ENCODE assay signal across 8 cellular contexts in the genomic region with DNA sequence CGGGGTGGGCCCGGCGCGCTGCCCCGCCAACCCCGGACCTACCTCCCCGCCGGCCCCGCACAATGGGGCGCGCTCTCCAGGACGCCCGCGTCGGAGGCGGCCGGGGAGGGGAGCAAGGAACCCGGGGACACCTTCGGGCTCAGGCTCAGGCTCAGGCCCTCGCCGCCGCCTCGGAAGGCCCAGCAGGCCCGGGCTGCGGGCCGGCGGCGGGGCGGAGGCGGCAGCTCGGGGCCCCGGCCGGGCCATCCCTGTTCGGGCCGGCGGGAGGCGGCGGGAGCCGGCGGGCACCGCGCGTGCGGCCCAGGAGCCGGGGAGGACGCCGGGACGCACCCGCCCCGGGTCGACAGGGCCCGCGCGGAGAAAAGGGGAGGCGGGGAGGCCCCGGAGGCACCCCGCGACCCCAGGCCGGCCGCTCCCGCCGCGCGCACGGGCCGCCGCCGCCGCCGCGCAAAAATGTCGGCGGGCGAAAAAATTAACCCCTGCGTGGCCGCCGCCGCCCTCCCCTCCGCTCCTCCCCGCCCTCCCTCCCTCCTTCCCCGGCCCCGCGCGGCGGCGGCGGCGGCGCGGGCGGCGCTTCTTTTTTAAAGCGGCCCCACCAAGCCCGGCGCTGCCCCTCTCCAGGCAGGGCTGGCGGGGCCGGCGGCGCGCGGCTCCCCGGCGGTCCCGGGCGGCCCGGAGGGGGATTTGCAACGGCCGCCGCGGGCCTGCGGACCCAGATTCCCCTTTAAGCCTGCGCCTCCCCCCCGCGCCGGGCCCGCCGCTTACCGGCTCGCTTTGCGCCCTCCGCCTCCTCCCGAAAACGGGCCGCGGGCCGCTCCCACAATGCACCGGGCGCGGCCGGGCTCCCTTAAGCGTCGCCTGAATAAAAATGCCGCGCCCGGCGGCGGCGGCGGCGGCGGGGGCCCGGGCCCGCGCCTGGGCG. TPM values are rescaled to one million over a fixed set of nuclear protein-coding genes. Genes with fewer than 3 reads are reported as not detected.
DNase-seq lines count a peak whose midpoint lies in the region; ATAC-seq lines count a peak whose summit lies in the region.

No MANE protein-coding gene starts in this region.

- DNase-seq in NCI-H2107 (lab: John Stamatoyannopoulos, UW) (peak; percentile 32), NCI-H2107 treated with DMSO at 0.1 percent for 48 hours (lab: John Stamatoyannopoulos, UW; ENCODE audit: unreplicated experiment) (no peak), NCI-H2227 (lab: John Stamatoyannopoulos, UW; ENCODE audit: unreplicated experiment) (peak; percentile 83), left colon (peak; percentile 82 to 88)
- peak; percentile 89 for DNase-seq in activated CD4-positive, alpha-beta T cell treated with anti-CD3 and anti-CD28 coated beads for 36 hours
- DNase-seq in stimulated activated CD4-positive, alpha-beta T cell treated with anti-CD3 and anti-CD28 coated beads, Interleukin-1b, Interleukin-23, amount 100 ng/mL, for 4 hours (ENCODE audit: low read depth in 2 of 2), result peak; percentile 60 to 80

- peaks cover 56% of the 10 kb centered on the region for H3K4me1 Mint-ChIP-seq in activated CD4-positive, alpha-beta T cell treated with anti-CD3 and anti-CD28 coated beads for 36 hours

- H3K27ac ChIP-seq in cingulate gyrus (ENCODE audit: low read depth, low read length), result peak overlapping the region; percentile 81

- no peaks in the 10 kb centered on the region for H3K9me3 Mint-ChIP-seq in activated CD4-positive, alpha-beta T cell treated with anti-CD3 and anti-CD28 coated beads for 36 hours (ENCODE audit: low read depth)

- POLR2A ChIA-PET in activated CD4-positive, alpha-beta T cell treated with anti-CD3 and anti-CD28 coated beads for 36 hours (lab: Charles Lee), result no interaction called here

- intact Hi-C loops in activated CD4-positive, alpha-beta T cell treated with anti-CD3 and anti-CD28 coated beads for 36 hours (cut with DNase I, micrococcal nuclease), result loop anchor here (1.0 to 10.0 kb wide), 9 partner anchors 45 to 1607 kb away; partner anchors contain the start of genes MCM10 (in 2 of the 2), CDC123 (in 1 of the 2), CDNF (in 1 of the 2) and DCLRE1C (in 1 of the 2)
- intact Hi-C loops in left colon (cut with DNase I, micrococcal nuclease), result no loop called here

- CTCF ChIA-PET in activated CD4-positive, alpha-beta T cell treated with anti-CD3 and anti-CD28 coated beads for 36 hours (lab: Charles Lee), result no interaction called here

- peak overlapping the region; percentile 87 for H3K4me3 Mint-ChIP-seq in activated CD4-positive, alpha-beta T cell treated with anti-CD3 and anti-CD28 coated beads for 36 hours

- no peaks in the 10 kb centered on the region for H3K27me3 Mint-ChIP-seq in activated CD4-positive, alpha-beta T cell treated with anti-CD3 and anti-CD28 coated beads for 36 hours

- H3K27ac Mint-ChIP-seq in activated CD4-positive, alpha-beta T cell treated with anti-CD3 and anti-CD28 coated beads for 36 hours, result no peak overlapping the region

- peaks cover 33% of the 10 kb centered on the region for H3K36me3 Mint-ChIP-seq in activated CD4-positive, alpha-beta T cell treated with anti-CD3 and anti-CD28 coated beads for 36 hours (ENCODE audit: low read depth)

- ATAC-seq in HG02943 (IDR thresholded peaks at IDR 0.05; ENCODE audit: low read depth, unreplicated experiment), result peak; percentile 43
- ATAC-seq in activated CD4-positive, alpha-beta T cell treated with anti-CD3 and anti-CD28 coated beads for 36 hours, result peak; percentile 61
- ATAC-seq in left colon, result peak; percentile 62

RNA-seq across cellular contexts. Expression of gene SEPHS1, which starts 0.6 kb away (rescaled TPM):
- total RNA-seq in activated CD4-positive, alpha-beta T cell treated with anti-CD3 and anti-CD28 coated beads for 36 hours, result 10 to 100 TPM; 74.5 to 74.7 TPM
- 10 to 100 TPM; 33.4 to 37.4 TPM for total RNA-seq in left colon

RNA-seq across cellular contexts. Expression of gene PHYH, which starts 47.6 kb away (rescaled TPM):
- total RNA-seq in activated CD4-positive, alpha-beta T cell treated with anti-CD3 and anti-CD28 coated beads for 36 hours, result 10 to 100 TPM; 11.7 to 12.8 TPM
- total RNA-seq in left colon, result 10 to 100 TPM; 50.0 to 91.5 TPM

Comparison
In these comparisons a context has a peak if more than half of its experiments do, and no peak if none do; other contexts are left out.
1. intact Hi-C loops: an anchor here in activated CD4-positive, alpha-beta T cell treated with anti-CD3 and anti-CD28 coated beads for 36 hours (1.0 to 10.0 kb wide); none called in left colon.